ENCODE assay signal across 2 cellular contexts in the genomic region with DNA sequence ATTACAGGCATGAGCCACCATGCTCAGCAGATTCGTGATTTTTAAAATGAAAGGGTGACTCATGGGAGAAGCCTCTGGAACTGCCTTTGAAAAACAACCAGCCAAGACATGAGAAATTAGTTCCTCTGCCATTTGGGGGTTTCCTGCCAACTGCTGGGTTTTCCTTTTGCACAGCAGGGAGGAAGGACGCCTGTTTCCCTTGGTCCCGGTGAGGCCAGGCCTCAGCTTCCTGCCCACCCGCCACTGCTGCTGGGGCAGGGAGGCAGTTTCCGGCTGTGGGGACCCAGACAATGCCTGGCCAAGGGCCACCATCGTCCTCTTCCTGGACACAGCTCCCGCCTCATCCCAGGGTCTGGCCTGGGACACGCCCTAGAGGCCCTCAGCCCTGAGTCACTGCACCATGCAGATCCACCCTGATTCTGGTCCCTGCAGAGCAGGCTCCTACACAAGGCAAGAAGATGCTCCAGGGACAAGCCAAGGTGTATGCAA.
TF ChIP-seq lines count a peak whose summit lies in the region.

No MANE protein-coding gene starts in this region.

TF ChIP-seq in liver, 16 proteins besides CTCF, POLR2A, EP300 and RAD21:
- TF ChIP-seq, protein P1, sequence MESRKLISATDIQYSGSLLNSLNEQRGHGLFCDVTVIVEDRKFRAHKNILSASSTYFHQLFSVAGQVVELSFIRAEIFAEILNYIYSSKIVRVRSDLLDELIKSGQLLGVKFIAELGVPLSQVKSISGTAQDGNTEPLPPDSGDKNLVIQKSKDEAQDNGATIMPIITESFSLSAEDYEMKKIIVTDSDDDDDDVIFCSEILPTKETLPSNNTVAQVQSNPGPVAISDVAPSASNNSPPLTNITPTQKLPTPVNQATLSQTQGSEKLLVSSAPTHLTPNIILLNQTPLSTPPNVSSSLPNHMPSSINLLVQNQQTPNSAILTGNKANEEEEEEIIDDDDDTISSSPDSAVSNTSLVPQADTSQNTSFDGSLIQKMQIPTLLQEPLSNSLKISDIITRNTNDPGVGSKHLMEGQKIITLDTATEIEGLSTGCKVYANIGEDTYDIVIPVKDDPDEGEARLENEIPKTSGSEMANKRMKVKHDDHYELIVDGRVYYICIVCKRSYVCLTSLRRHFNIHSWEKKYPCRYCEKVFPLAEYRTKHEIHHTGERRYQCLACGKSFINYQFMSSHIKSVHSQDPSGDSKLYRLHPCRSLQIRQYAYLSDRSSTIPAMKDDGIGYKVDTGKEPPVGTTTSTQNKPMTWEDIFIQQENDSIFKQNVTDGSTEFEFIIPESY (IDR thresholded peaks at IDR 0.05), result no peak
- TF ChIP-seq RXRA (IDR thresholded peaks at IDR 0.05) (peak in 1 of 2 donors; percentile 5), YY1 (IDR thresholded peaks at IDR 0.05) (peak; percentile 14), FOXA2 (IDR thresholded peaks at IDR 0.05) (no peak), HNF4G (IDR thresholded peaks at IDR 0.05) (no peak), HNF4A (conservative IDR thresholded peaks at IDR 0.05) (no peak), GABPA (IDR thresholded peaks at IDR 0.05 in 1 of 2, conservative IDR thresholded peaks at IDR 0.05 in 1 of 2) (peak in 1 of 2 donors; percentile 51), EGR1 (IDR thresholded peaks at IDR 0.05; ENCODE audit: low read depth in 2 of 2) (peak; percentile 72 to 79), SP1 (IDR thresholded peaks at IDR 0.05) (peak; percentile 45), JUND (IDR thresholded peaks at IDR 0.05) (peak; percentile 61 to 70), FOXA1 (IDR thresholded peaks at IDR 0.05) (no peak), NR2F2 (IDR thresholded peaks at IDR 0.05) (peak; percentile 94)
- TF ChIP-seq, protein P2, sequence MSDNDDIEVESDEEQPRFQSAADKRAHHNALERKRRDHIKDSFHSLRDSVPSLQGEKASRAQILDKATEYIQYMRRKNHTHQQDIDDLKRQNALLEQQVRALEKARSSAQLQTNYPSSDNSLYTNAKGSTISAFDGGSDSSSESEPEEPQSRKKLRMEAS (IDR thresholded peaks at IDR 0.05), result peak; percentile 95
- TF ChIP-seq, protein P3, sequence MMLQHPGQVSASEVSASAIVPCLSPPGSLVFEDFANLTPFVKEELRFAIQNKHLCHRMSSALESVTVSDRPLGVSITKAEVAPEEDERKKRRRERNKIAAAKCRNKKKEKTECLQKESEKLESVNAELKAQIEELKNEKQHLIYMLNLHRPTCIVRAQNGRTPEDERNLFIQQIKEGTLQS (IDR thresholded peaks at IDR 0.05), result no peak

TF ChIP-seq in HepG2, 621 proteins besides CTCF, POLR2A, EP300 and RAD21:
- TF ChIP-seq, protein P4, sequence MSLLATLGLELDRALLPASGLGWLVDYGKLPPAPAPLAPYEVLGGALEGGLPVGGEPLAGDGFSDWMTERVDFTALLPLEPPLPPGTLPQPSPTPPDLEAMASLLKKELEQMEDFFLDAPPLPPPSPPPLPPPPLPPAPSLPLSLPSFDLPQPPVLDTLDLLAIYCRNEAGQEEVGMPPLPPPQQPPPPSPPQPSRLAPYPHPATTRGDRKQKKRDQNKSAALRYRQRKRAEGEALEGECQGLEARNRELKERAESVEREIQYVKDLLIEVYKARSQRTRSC (CRISPR knock-in tag; IDR thresholded peaks at IDR 0.05; ENCODE audit: low read depth), result no peak
- TF ChIP-seq KLF12 (CRISPR knock-in tag; IDR thresholded peaks at IDR 0.05; ENCODE audit: borderline replicate concordance), result no peak
- no peak for TF ChIP-seq ZNF124 (CRISPR knock-in tag; IDR thresholded peaks at IDR 0.05)
- TF ChIP-seq, protein P5, sequence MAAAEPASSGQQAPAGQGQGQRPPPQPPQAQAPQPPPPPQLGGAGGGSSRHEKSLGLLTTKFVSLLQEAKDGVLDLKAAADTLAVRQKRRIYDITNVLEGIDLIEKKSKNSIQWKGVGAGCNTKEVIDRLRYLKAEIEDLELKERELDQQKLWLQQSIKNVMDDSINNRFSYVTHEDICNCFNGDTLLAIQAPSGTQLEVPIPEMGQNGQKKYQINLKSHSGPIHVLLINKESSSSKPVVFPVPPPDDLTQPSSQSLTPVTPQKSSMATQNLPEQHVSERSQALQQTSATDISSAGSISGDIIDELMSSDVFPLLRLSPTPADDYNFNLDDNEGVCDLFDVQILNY (CRISPR knock-in tag; conservative IDR thresholded peaks at IDR 0.05), result no peak
- no peak for TF ChIP-seq ZFY (CRISPR knock-in tag; IDR thresholded peaks at IDR 0.05)
- no peak for TF ChIP-seq KLF16 (CRISPR knock-in tag; IDR thresholded peaks at IDR 0.05)
- TF ChIP-seq, protein P6, sequence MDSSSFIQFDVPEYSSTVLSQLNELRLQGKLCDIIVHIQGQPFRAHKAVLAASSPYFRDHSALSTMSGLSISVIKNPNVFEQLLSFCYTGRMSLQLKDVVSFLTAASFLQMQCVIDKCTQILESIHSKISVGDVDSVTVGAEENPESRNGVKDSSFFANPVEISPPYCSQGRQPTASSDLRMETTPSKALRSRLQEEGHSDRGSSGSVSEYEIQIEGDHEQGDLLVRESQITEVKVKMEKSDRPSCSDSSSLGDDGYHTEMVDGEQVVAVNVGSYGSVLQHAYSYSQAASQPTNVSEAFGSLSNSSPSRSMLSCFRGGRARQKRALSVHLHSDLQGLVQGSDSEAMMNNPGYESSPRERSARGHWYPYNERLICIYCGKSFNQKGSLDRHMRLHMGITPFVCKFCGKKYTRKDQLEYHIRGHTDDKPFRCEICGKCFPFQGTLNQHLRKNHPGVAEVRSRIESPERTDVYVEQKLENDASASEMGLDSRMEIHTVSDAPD (CRISPR knock-in tag; IDR thresholded peaks at IDR 0.05), result no peak
- TF ChIP-seq SOX6 (IDR thresholded peaks at IDR 0.05), result no peak
- TF ChIP-seq SOX6 (CRISPR knock-in tag; IDR thresholded peaks at IDR 0.05), result no peak
- no peak for TF ChIP-seq ZNF543 (CRISPR knock-in tag; IDR thresholded peaks at IDR 0.05)
- no peak for TF ChIP-seq SP140L (CRISPR knock-in tag; IDR thresholded peaks at IDR 0.05; ENCODE audit: borderline replicate concordance)
- TF ChIP-seq, protein P7, sequence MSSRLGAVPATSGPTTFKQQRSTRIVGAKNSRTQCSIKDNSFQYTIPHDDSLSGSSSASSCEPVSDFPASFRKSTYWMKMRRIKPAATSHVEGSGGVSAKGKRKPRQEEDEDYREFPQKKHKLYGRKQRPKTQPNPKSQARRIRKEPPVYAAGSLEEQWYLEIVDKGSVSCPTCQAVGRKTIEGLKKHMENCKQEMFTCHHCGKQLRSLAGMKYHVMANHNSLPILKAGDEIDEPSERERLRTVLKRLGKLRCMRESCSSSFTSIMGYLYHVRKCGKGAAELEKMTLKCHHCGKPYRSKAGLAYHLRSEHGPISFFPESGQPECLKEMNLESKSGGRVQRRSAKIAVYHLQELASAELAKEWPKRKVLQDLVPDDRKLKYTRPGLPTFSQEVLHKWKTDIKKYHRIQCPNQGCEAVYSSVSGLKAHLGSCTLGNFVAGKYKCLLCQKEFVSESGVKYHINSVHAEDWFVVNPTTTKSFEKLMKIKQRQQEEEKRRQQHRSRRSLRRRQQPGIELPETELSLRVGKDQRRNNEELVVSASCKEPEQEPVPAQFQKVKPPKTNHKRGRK (CRISPR knock-in tag; IDR thresholded peaks at IDR 0.05), result no peak
- TF ChIP-seq LCORL (IDR thresholded peaks at IDR 0.05), result no peak
- no peak for TF ChIP-seq LCORL (CRISPR knock-in tag; IDR thresholded peaks at IDR 0.05)
- TF ChIP-seq, protein P8, sequence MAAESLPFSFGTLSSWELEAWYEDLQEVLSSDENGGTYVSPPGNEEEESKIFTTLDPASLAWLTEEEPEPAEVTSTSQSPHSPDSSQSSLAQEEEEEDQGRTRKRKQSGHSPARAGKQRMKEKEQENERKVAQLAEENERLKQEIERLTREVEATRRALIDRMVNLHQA (CRISPR knock-in tag; IDR thresholded peaks at IDR 0.05), result no peak
- TF ChIP-seq ZNF562 (CRISPR knock-in tag; IDR thresholded peaks at IDR 0.05; ENCODE audit: borderline replicate concordance), result no peak
